Comparison of ENCODE assay signal across 17 cellular contexts in the genomic region with DNA sequence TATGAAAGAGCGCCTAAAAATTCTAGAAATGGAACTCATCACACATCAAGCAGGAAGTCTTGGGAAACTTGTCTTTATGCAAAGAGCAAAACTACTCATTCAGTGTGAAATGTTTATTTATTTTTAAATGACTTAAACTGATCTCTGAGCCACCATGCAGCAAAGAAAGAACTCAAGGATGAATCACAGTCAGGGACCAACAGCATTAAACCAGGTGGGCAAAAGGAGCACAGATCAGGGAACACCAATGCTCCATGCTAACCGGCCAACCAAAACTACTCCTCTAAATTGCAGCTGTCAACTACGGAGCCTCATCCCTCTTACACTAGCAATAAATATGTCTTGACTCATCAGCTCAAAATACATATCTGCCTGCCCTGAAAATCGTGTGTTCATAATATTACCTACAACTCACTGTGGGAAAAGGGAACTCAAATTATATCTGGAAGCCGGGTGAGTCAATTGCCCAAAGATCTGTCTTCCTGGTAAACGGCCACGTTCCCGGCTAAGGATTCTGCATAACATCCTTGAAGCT.
DNase-seq lines count a peak whose midpoint lies in the region; ATAC-seq and TF ChIP-seq lines count a peak whose summit lies in the region.
"Had no signal": no experiment of that assay in that cellular context is flagged by ENCODE, and none has a peak within 500 bp of the region (broad histone marks: within the 10 kb centered on the region; RNA-seq: fewer than 3 reads in every experiment).

No MANE protein-coding gene starts in this region.

- peak; percentile 87 for ATAC-seq in PC-3
- ATAC-seq: natural killer cell; stimulated activated effector memory CD8-positive, alpha-beta T cell treated with anti-CD3 and anti-CD28 coated beads, Interleukin-12 subunit alpha, Interleukin-12 subunit beta, amount 100 ng/mL, for 72 hours had no signal

- POLR2A ChIA-PET in PC-3 (lab: Charles Lee; ENCODE audit: unreplicated experiment): no interaction called here

- H3K79me2 ChIP-seq in PC-3 (ENCODE audit: low read length): peaks cover 48% of the 10 kb centered on the region

- no peaks in the 10 kb centered on the region for H3K27me3 ChIP-seq in PC-3 (ENCODE audit: low read length)
- H3K27me3 ChIP-seq: ascending aorta had no signal

- no peak overlapping the region for H3K4me3 Mint-ChIP-seq in nephron progenitor cell
- H3K4me3 Mint-ChIP-seq: CD4-positive, alpha-beta T cell; natural killer cell; stimulated activated effector memory CD8-positive, alpha-beta T cell treated with anti-CD3 and anti-CD28 coated beads, Interleukin-12 subunit alpha, Interleukin-12 subunit beta, amount 100 ng/mL, for 72 hours had no signal

- H3K9ac ChIP-seq in PC-3 (ENCODE audit: low read length): no peak overlapping the region; the same call in 1 of the 2 replicates

- intact Hi-C loops in PC-3 (cut with micrococcal nuclease): no loop called here

- no peaks in the 10 kb centered on the region for H3K36me3 ChIP-seq in PC-3 (ENCODE audit: low read depth, low read length)
- H3K36me3 ChIP-seq: ascending aorta had no signal

- H3K9me2 ChIP-seq in PC-3 (replicated peaks; ENCODE audit: low read length): no peaks in the 10 kb centered on the region

- peak overlapping the region; percentile 50 for H3K27ac Mint-ChIP-seq in nephron progenitor cell
- H3K27ac Mint-ChIP-seq: CD4-positive, alpha-beta T cell; natural killer cell; stimulated activated effector memory CD8-positive, alpha-beta T cell treated with anti-CD3 and anti-CD28 coated beads, Interleukin-12 subunit alpha, Interleukin-12 subunit beta, amount 100 ng/mL, for 72 hours had no signal

- H3K27ac ChIP-seq in PC-3 (ENCODE audit: low read length): peak overlapping the region; percentile 60
- H3K27ac ChIP-seq: ascending aorta had no signal

- H3K27me3 Mint-ChIP-seq in nephron progenitor cell (ENCODE audit: low read depth, poor library complexity): no peaks in the 10 kb centered on the region
- H3K27me3 Mint-ChIP-seq: CD4-positive, alpha-beta T cell had no signal

- no peaks in the 10 kb centered on the region for H3K9me3 Mint-ChIP-seq in nephron progenitor cell
- H3K9me3 Mint-ChIP-seq: natural killer cell; stimulated activated effector memory CD8-positive, alpha-beta T cell treated with anti-CD3 and anti-CD28 coated beads, Interleukin-12 subunit alpha, Interleukin-12 subunit beta, amount 100 ng/mL, for 72 hours had no signal

- H3K4me1 Mint-ChIP-seq in nephron progenitor cell: peaks cover 31% of the 10 kb centered on the region

- no peaks in the 10 kb centered on the region for H4K20me1 ChIP-seq in PC-3 (ENCODE audit: low read length)

- CTCF ChIA-PET in PC-3 (lab: Charles Lee): no interaction called here

- peak overlapping the region; percentile 12; the same call in 1 of the 2 replicates for H3K4me3 ChIP-seq in PC-3 (ENCODE audit: low read length)
- H3K4me3 ChIP-seq: ascending aorta had no signal

- peaks cover 28% of the 10 kb centered on the region for H3K36me3 Mint-ChIP-seq in nephron progenitor cell (ENCODE audit: low read depth)
- H3K36me3 Mint-ChIP-seq: natural killer cell; stimulated activated effector memory CD8-positive, alpha-beta T cell treated with anti-CD3 and anti-CD28 coated beads, Interleukin-12 subunit alpha, Interleukin-12 subunit beta, amount 100 ng/mL, for 72 hours had no signal

- TF ChIP-seq CTCF in PC-3 (conservative IDR thresholded peaks at IDR 0.05; ENCODE audit: low read depth, low read length) (no peak), nephron progenitor cell (IDR thresholded peaks at IDR 0.05) (no peak)

- H3K4me1 ChIP-seq in PC-3 (ENCODE audit: insufficient read depth, low read length): peaks cover 27% of the 10 kb centered on the region

- H3K9me3 ChIP-seq in PC-3 (ENCODE audit: low read length): no peaks in the 10 kb centered on the region
- H3K9me3 ChIP-seq: ascending aorta had no signal

- no TSS peak for BruUV-seq in PC-3 (replicated peaks; lab: Mats Ljungman, UMichigan)

- no peak overlapping the region for H2AFZ ChIP-seq in PC-3 (ENCODE audit: low read length)

- peaks cover 5% of the 10 kb centered on the region for H3F3A ChIP-seq in PC-3 (ENCODE audit: low read length, unreplicated experiment)

- DNase-seq in ELR (ENCODE audit: low read depth) (peak; percentile 93), PC-3 (peak; percentile 92), dermis blood vessel endothelial cell (peak; percentile 78), nephron progenitor cell (no peak), ureter (ENCODE audit: low spot score) (no peak), SK-N-DZ (ENCODE audit: low spot score) (no peak), T-helper 9 cell (no peak)
- no peak for DNase-seq in stimulated activated CD4-positive, alpha-beta T cell treated with anti-CD3 and anti-CD28 coated beads, Interleukin-12 subunit alpha, Interleukin-12 subunit beta, amount 100 ng/mL, for 4 hours
- DNase-seq: activated T-cell treated with anti-CD3 and anti-CD28 coated beads for 4 hours; CD4-positive, alpha-beta T cell; erythroblast; H7; kidney; natural killer cell; NCI-H2171 treated with DMSO at 0.1 percent for 48 hours had no signal

- H3K4me2 ChIP-seq in PC-3 (ENCODE audit: low read length): peak overlapping the region; percentile 43

Comparison
In these comparisons a context has a peak if more than half of its experiments do, and no peak if none do; other contexts are left out.
1. DNase-seq: peak in ELR (single experiment), PC-3 (single experiment) and dermis blood vessel endothelial cell (single experiment); none in nephron progenitor cell (single experiment), ureter (single experiment), SK-N-DZ (single experiment), T-helper 9 cell (single experiment) and stimulated activated CD4-positive, alpha-beta T cell treated with anti-CD3 and anti-CD28 coated beads, Interleukin-12 subunit alpha, Interleukin-12 subunit beta, amount 100 ng/mL, for 4 hours (single experiment).